In genomic region chr4:41814565-41814964, GRCh38 we compare ENCODE assay signal across 11 cellular contexts.
A peak's percentile ranks its signal among the peaks of the same experiment; 100 is the strongest.
DNase-seq lines count a peak whose midpoint lies in the region; ATAC-seq and TF ChIP-seq lines count a peak whose summit lies in the region.
"Had no signal": no experiment of that assay in that cellular context is flagged by ENCODE, and none has a peak within 500 bp of the region (broad histone marks: within the 10 kb centered on the region; RNA-seq: fewer than 3 reads in every experiment).

No MANE protein-coding gene starts in this region.

- no peak overlapping the region for H3K27ac Mint-ChIP-seq in endothelial cell (ENCODE audit: unreplicated experiment)

- H3K9me3 ChIP-seq in right lobe of liver, result no peaks in the 10 kb centered on the region
- H3K9me3 ChIP-seq: HAP-1, prostate gland had no signal

- no peak for DNase-seq in AG09319 (ENCODE audit: extremely low read depth, low read depth)
- DNase-seq in M059J (ENCODE audit: low read depth), result peak; percentile 7
- DNase-seq in endothelial cell (ENCODE audit: low spot score), result peak; percentile 31
- DNase-seq in right lobe of liver, result peak in 2 of 3 donors; percentile 27 to 46
- DNase-seq in sciatic nerve (ENCODE audit: low spot score), result no peak
- DNase-seq in middle frontal gyrus (ENCODE audit: extremely low spot score, low spot score), result no peak
- DNase-seq in activated CD8-positive, alpha-beta memory T cell treated with anti-CD3 and anti-CD28 coated beads for 24 hours, result no peak
- DNase-seq: COR-L47 had no signal

- no peaks in the 10 kb centered on the region for H3K27me3 ChIP-seq in right lobe of liver

- no peak for TF ChIP-seq POLR2A in right lobe of liver (IDR thresholded peaks at IDR 0.05)

- H3K9me3 Mint-ChIP-seq in endothelial cell (ENCODE audit: unreplicated experiment), result no peaks in the 10 kb centered on the region

- H3K27ac ChIP-seq in right lobe of liver, result no peak overlapping the region
- H3K27ac ChIP-seq: prostate gland had no signal

- peaks cover 2% of the 10 kb centered on the region for H3K27me3 Mint-ChIP-seq in endothelial cell (ENCODE audit: unreplicated experiment)

- H3K4me3 ChIP-seq in right lobe of liver, result no peak overlapping the region
- H3K4me3 ChIP-seq: HAP-1, prostate gland had no signal

- H3K4me1 ChIP-seq in right lobe of liver, result no peaks in the 10 kb centered on the region
- H3K4me1 ChIP-seq: HAP-1, prostate gland had no signal

- ATAC-seq in right lobe of liver, result peak; percentile 52 to 58 (median 55)
- ATAC-seq in HG03139 (IDR thresholded peaks at IDR 0.05; ENCODE audit: unreplicated experiment), result no peak
- ATAC-seq in sciatic nerve, result no peak

- H3K36me3 Mint-ChIP-seq in endothelial cell (ENCODE audit: low read depth, unreplicated experiment), result no peaks in the 10 kb centered on the region

- H3K4me1 Mint-ChIP-seq in endothelial cell (ENCODE audit: unreplicated experiment), result no peaks in the 10 kb centered on the region

- intact Hi-C loops in right lobe of liver (cut with DNase I) (no loop called here), sciatic nerve (cut with DNase I) (no loop called here)

- 30% methylated on average over 3 of the region's 10 CpGs for WGBS in right lobe of liver (ENCODE audit: insufficient coverage, low coverage, low lambda C conversion rate, missing lambda C conversion rate)

- no peak overlapping the region for H3K4me3 Mint-ChIP-seq in endothelial cell (ENCODE audit: unreplicated experiment)

- peak; percentile 41 for TF ChIP-seq CTCF in AG09319 (IDR thresholded peaks at IDR 0.05; ENCODE audit: low read depth, low read length)
- TF ChIP-seq CTCF in endothelial cell (IDR thresholded peaks at IDR 0.05; ENCODE audit: unreplicated experiment), result no peak
- peak in 3 of 4 donors; percentile 32 to 46 (median 35) for TF ChIP-seq CTCF in right lobe of liver (IDR thresholded peaks at IDR 0.05)

- H3K36me3 ChIP-seq in right lobe of liver, result no peaks in the 10 kb centered on the region
- H3K36me3 ChIP-seq: HAP-1, prostate gland had no signal

Comparison
In these comparisons a context has a peak if more than half of its experiments do, and no peak if none do; other contexts are left out.
1. DNase-seq: peak in M059J (single experiment), endothelial cell (single experiment) and right lobe of liver (2 of 3); none in AG09319 (single experiment), sciatic nerve (single experiment), middle frontal gyrus (single experiment) and activated CD8-positive, alpha-beta memory T cell treated with anti-CD3 and anti-CD28 coated beads for 24 hours (single experiment).
2. ATAC-seq: peak in right lobe of liver (4 of 4); none in HG03139 (single experiment) and sciatic nerve (single experiment).